Comparison of ENCODE assay signal across 8 cellular contexts in genomic region chr2:37276291-37276690, GRCh38.
"Had no signal": no experiment of that assay in that cellular context is flagged by ENCODE, and none has a peak within 500 bp of the region (broad histone marks: within the 10 kb centered on the region; RNA-seq: fewer than 3 reads in every experiment).

No MANE protein-coding gene starts in this region.

- ATAC-seq: HCT116, HepG2 had no signal

- H3K9me3 ChIP-seq: HAP-1 had no signal

- H3K27ac ChIP-seq: GM23248, HL-60 had no signal

- H3K4me3 ChIP-seq: GM23248, HAP-1 had no signal

- DNase-seq: GM23248, GOT3, H7, HFFc6 had no signal

- FAIRE-seq: HepG2 had no signal
